Comparison of ENCODE assay signal across 1 cellular context in the genomic region with DNA sequence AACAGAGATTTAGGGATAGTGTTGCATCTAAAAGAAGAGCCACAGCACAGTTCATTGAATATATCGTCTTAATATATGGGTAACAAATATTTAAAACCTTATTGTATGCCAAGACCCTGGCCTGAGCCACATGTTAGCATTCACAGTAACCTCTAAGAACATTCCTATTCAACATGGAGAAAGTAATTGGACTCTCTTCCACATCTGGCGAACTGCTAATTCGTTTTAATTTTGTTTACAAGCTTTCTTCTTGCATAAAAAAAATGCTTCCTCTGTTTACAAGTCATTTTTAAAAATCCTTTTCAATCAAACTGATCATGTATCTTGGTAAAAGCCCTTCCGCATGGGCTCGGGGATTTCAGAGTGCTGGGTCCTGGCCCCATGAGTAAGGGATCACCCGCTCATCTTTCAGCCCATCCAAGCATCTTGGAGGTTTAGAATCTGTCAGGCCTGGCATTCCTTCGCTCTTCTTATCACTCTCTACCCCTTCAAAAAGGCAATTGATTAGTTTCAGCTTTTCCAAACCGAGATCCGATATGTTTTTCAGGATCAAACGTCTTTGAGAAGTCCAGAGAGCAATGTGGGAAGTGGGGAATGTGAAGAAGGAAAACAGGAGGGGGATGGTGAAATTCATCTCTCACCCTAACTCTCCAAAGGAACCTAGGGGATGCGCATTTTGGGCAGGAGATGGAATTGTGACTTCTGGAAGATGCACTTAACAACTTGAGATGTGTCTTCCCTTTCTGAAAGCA.
TF ChIP-seq lines count a peak whose summit lies in the region.

No MANE protein-coding gene starts in this region.

TF ChIP-seq in neural cell, 6 proteins besides CTCF, POLR2A, EP300 and RAD21 (continued from another document):
- TF ChIP-seq EZH2 (IDR thresholded peaks at IDR 0.05; ENCODE audit: borderline replicate concordance, insufficient read depth, low read length, poor library complexity, severe bottlenecking), result no peak
- TF ChIP-seq MXI1 (conservative IDR thresholded peaks at IDR 0.05; ENCODE audit: poor library complexity, severe bottlenecking), result no peak
